ENCODE assay signal across 11 cellular contexts in genomic region chr6:12344949-12345693, GRCh38.
"Had no signal": no experiment of that assay in that cellular context is flagged by ENCODE, and none has a peak within 500 bp of the region (broad histone marks: within the 10 kb centered on the region; RNA-seq: fewer than 3 reads in every experiment).

No MANE protein-coding gene starts in this region.

- H3K9me3 Mint-ChIP-seq: activated CD4-positive, alpha-beta T cell treated with anti-CD3 and anti-CD28 coated beads, Interleukin-2, amount 10 ng/mL, durations not matched to agents 7 days and 5 days; activated naive CD8-positive, alpha-beta T cell treated with anti-CD3 and anti-CD28 coated beads, Interleukin-2, amount 10 ng/mL, durations not matched to agents 7 days and 5 days had no signal

- H3K27me3 ChIP-seq: right lobe of liver, suprapubic skin, upper lobe of right lung had no signal

- ATAC-seq: psoas muscle; stimulated activated naive CD8-positive, alpha-beta T cell treated with anti-CD3 and anti-CD28 coated beads, Interleukin-15, Interleukin-2, amounts not matched to agents 100 U/mL and 50 U/mL, for 24 hours; upper lobe of right lung had no signal

- H3K27ac ChIP-seq: psoas muscle, suprapubic skin, upper lobe of right lung had no signal

- H3K36me3 ChIP-seq: right lobe of liver, suprapubic skin, upper lobe of right lung had no signal

- DNase-seq: activated CD4-positive, alpha-beta T cell treated with anti-CD3 and anti-CD28 coated beads, Interleukin-2, amount 10 ng/mL, durations not matched to agents 7 days and 5 days; activated naive CD4-positive, alpha-beta T cell; activated naive CD8-positive, alpha-beta T cell treated with anti-CD3 and anti-CD28 coated beads, Interleukin-2, amount 10 ng/mL, durations not matched to agents 7 days and 5 days; anterior cingulate cortex; hypothalamus; psoas muscle; right lobe of liver; stimulated activated naive CD8-positive, alpha-beta T cell treated with anti-CD3 and anti-CD28 coated beads, Interleukin-15, Interleukin-2, amounts not matched to agents 100 U/mL and 50 U/mL, for 24 hours; upper lobe of right lung had no signal

- H3K4me3 ChIP-seq: psoas muscle, right lobe of liver, suprapubic skin, upper lobe of right lung had no signal

- FAIRE-seq: bronchial epithelial cell had no signal

- H3K4me1 ChIP-seq: psoas muscle, suprapubic skin had no signal

- H3K9me3 ChIP-seq: psoas muscle, right lobe of liver, suprapubic skin, upper lobe of right lung had no signal

- H3K4me1 Mint-ChIP-seq: activated CD4-positive, alpha-beta T cell treated with anti-CD3 and anti-CD28 coated beads, Interleukin-2, amount 10 ng/mL, durations not matched to agents 7 days and 5 days; activated naive CD8-positive, alpha-beta T cell treated with anti-CD3 and anti-CD28 coated beads, Interleukin-2, amount 10 ng/mL, durations not matched to agents 7 days and 5 days had no signal

- H3K27me3 Mint-ChIP-seq: activated CD4-positive, alpha-beta T cell treated with anti-CD3 and anti-CD28 coated beads, Interleukin-2, amount 10 ng/mL, durations not matched to agents 7 days and 5 days; activated naive CD8-positive, alpha-beta T cell treated with anti-CD3 and anti-CD28 coated beads, Interleukin-2, amount 10 ng/mL, durations not matched to agents 7 days and 5 days had no signal

- H3K36me3 Mint-ChIP-seq: activated naive CD8-positive, alpha-beta T cell treated with anti-CD3 and anti-CD28 coated beads, Interleukin-2, amount 10 ng/mL, durations not matched to agents 7 days and 5 days had no signal

- H3K27ac Mint-ChIP-seq: activated CD4-positive, alpha-beta T cell treated with anti-CD3 and anti-CD28 coated beads, Interleukin-2, amount 10 ng/mL, durations not matched to agents 7 days and 5 days; activated naive CD8-positive, alpha-beta T cell treated with anti-CD3 and anti-CD28 coated beads, Interleukin-2, amount 10 ng/mL, durations not matched to agents 7 days and 5 days had no signal

- H3K4me3 Mint-ChIP-seq: activated CD4-positive, alpha-beta T cell treated with anti-CD3 and anti-CD28 coated beads, Interleukin-2, amount 10 ng/mL, durations not matched to agents 7 days and 5 days; activated naive CD8-positive, alpha-beta T cell treated with anti-CD3 and anti-CD28 coated beads, Interleukin-2, amount 10 ng/mL, durations not matched to agents 7 days and 5 days had no signal
